23 cellular contexts compared by ENCODE assay signal in genomic region chr12:307406-307805, GRCh38. TPM values are rescaled to one million over a fixed set of nuclear protein-coding genes. Genes with fewer than 3 reads are reported as not detected.
"Had no signal": no experiment of that assay in that cellular context is flagged by ENCODE, and none has a peak within 500 bp of the region (broad histone marks: within the 10 kb centered on the region; RNA-seq: fewer than 3 reads in every experiment).

No MANE protein-coding gene starts in this region.

- H3K9me3 ChIP-seq: esophagus squamous epithelium, ovary, vagina had no signal

- ATAC-seq: activated CD8-positive, alpha-beta memory T cell treated with anti-CD3 and anti-CD28 coated beads, Interleukin-2, amount 10 ng/mL, durations not matched to agents 7 days and 5 days; activated CD8-positive, alpha-beta T cell treated with anti-CD3 and anti-CD28 coated beads, Interleukin-2, amount 10 ng/mL, durations not matched to agents 7 days and 5 days; activated naive CD8-positive, alpha-beta T cell treated with anti-CD3 and anti-CD28 coated beads, Interleukin-2, amount 50 U/mL, for 24 hours; heart right ventricle; naive thymus-derived CD4-positive, alpha-beta T cell; stimulated activated memory B cell treated with anti-CD40 and anti-IgM and Interleukin-4, amounts not matched to agents 10 μg/mL and 1 μg/mL and 100 μg/mL, for 72 hours; stimulated activated naive CD8-positive, alpha-beta T cell treated with anti-CD3 and anti-CD28 coated beads, Interleukin-15, amount 100 ng/mL, for 72 hours had no signal

- H3K27ac ChIP-seq: epithelial cell of prostate, esophagus squamous epithelium, heart right ventricle, ovary, sigmoid colon, vagina had no signal

- H3K4me1 ChIP-seq: heart right ventricle, sigmoid colon, vagina had no signal

- H3K27me3 ChIP-seq: esophagus squamous epithelium, heart right ventricle, ovary, sigmoid colon, vagina had no signal

- DNase-seq: activated B cell treated with CpG ODN at 0.5 μM for 24 hours; activated CD8-positive, alpha-beta memory T cell treated with anti-CD3 and anti-CD28 coated beads, Interleukin-2, amount 10 ng/mL, durations not matched to agents 7 days and 5 days; activated CD8-positive, alpha-beta T cell treated with anti-CD3 and anti-CD28 coated beads, Interleukin-2, amount 10 ng/mL, durations not matched to agents 7 days and 5 days; activated naive CD8-positive, alpha-beta T cell treated with anti-CD3 and anti-CD28 coated beads, Interleukin-2, amount 50 U/mL, for 24 hours; activated T-cell treated with anti-CD3 and anti-CD28 coated beads, Interleukin-2, amount 50 U/mL, for 48 hours; amygdala; esophagus squamous epithelium; foreskin melanocyte; heart right ventricle; midbrain; naive thymus-derived CD4-positive, alpha-beta T cell; ovary; sigmoid colon; small intestine; stimulated activated CD4-positive, alpha-beta T cell treated with anti-CD3 and anti-CD28 coated beads, Interleukin-4, amount 100 ng/mL, for 4 hours; stimulated activated CD8-positive, alpha-beta memory T cell treated with anti-CD3 and anti-CD28 coated beads, Interleukin-4, amount 100 ng/mL, for 48 hours; stimulated activated naive CD8-positive, alpha-beta T cell treated with anti-CD3 and anti-CD28 coated beads, Interleukin-15, amount 100 ng/mL, for 72 hours had no signal

- H3K4me3 ChIP-seq: esophagus squamous epithelium, heart right ventricle, ovary, sigmoid colon, vagina had no signal

- H3K36me3 ChIP-seq: ovary had no signal

RNA-seq across cellular contexts. Expression of gene SLC6A13, which starts 44.8 kb away (rescaled TPM):
- total RNA-seq: esophagus squamous epithelium, glomerular endothelial cell, kidney epithelial cell, lower leg skin, vagina had no signal
- polyA plus RNA-seq: naive thymus-derived CD4-positive, alpha-beta T cell had no signal
